In genomic region chr12:91139264-91139663, GRCh38 we compare ENCODE assay signal across 19 cellular contexts. TPM values are rescaled to one million over a fixed set of nuclear protein-coding genes. Genes with fewer than 3 reads are reported as not detected.
DNase-seq lines count a peak whose midpoint lies in the region; ATAC-seq and TF ChIP-seq lines count a peak whose summit lies in the region.
"Had no signal": no experiment of that assay in that cellular context is flagged by ENCODE, and none has a peak within 500 bp of the region (broad histone marks: within the 10 kb centered on the region; RNA-seq: fewer than 3 reads in every experiment).

No MANE protein-coding gene starts in this region.

- peaks cover 4% of the 10 kb centered on the region for H3K36me3 Mint-ChIP-seq in MCF 10A (ENCODE audit: insufficient read depth, unreplicated experiment)
- peaks cover 9% of the 10 kb centered on the region for H3K36me3 Mint-ChIP-seq in mesothelial cell of epicardium
- H3K36me3 Mint-ChIP-seq: CD4-positive, CD25-positive, alpha-beta regulatory T cell; naive B cell had no signal

- ATAC-seq in left lobe of liver: no peak
- ATAC-seq: activated CD8-positive, alpha-beta T cell treated with anti-CD3 and anti-CD28 coated beads, Interleukin-2, amount 10 ng/mL, durations not matched to agents 7 days and 5 days; activated T-helper 17 cell treated with anti-CD3 and anti-CD28 coated beads, Interleukin-2, amount 50 U/mL, for 72 hours had no signal

- H3K27ac Mint-ChIP-seq in MCF 10A (ENCODE audit: low read depth, unreplicated experiment) (no peak overlapping the region), mesothelial cell of epicardium (peak overlapping the region; percentile 68)
- H3K27ac Mint-ChIP-seq: activated CD8-positive, alpha-beta T cell treated with anti-CD3 and anti-CD28 coated beads, Interleukin-2, amount 10 ng/mL, durations not matched to agents 7 days and 5 days; activated T-helper 17 cell treated with anti-CD3 and anti-CD28 coated beads, Interleukin-2, amount 50 U/mL, for 72 hours; CD4-positive, CD25-positive, alpha-beta regulatory T cell; H9; naive B cell had no signal

- no peaks in the 10 kb centered on the region for H3K36me3 ChIP-seq in breast epithelium
- H3K36me3 ChIP-seq in uterus: no peaks in the 10 kb centered on the region
- no peaks in the 10 kb centered on the region for H3K36me3 ChIP-seq in prostate gland
- H3K36me3 ChIP-seq: adrenal gland, suprapubic skin had no signal

- H3K4me3 Mint-ChIP-seq in MCF 10A (ENCODE audit: unreplicated experiment) (no peak overlapping the region), mesothelial cell of epicardium (peak overlapping the region; percentile 6)
- H3K4me3 Mint-ChIP-seq: activated CD8-positive, alpha-beta T cell treated with anti-CD3 and anti-CD28 coated beads, Interleukin-2, amount 10 ng/mL, durations not matched to agents 7 days and 5 days; activated T-helper 17 cell treated with anti-CD3 and anti-CD28 coated beads, Interleukin-2, amount 50 U/mL, for 72 hours; CD4-positive, CD25-positive, alpha-beta regulatory T cell; H9; naive B cell had no signal

- peaks cover 10% of the 10 kb centered on the region for H3K4me1 Mint-ChIP-seq in MCF 10A (ENCODE audit: insufficient read depth, unreplicated experiment)
- H3K4me1 Mint-ChIP-seq in mesothelial cell of epicardium: peaks cover 59% of the 10 kb centered on the region
- H3K4me1 Mint-ChIP-seq: activated T-helper 17 cell treated with anti-CD3 and anti-CD28 coated beads, Interleukin-2, amount 50 U/mL, for 72 hours; H9; naive B cell had no signal

- POLR2A ChIA-PET in MCF 10A (lab: Yijun Ruan, JAX): interaction anchor here (1.0 kb wide), 1 partner anchor 187 kb away, joined by 3 read pairs; no protein-coding TSS in a partner anchor

- no peaks in the 10 kb centered on the region for H3K9me3 Mint-ChIP-seq in MCF 10A (ENCODE audit: unreplicated experiment)
- H3K9me3 Mint-ChIP-seq in mesothelial cell of epicardium: peaks cover 5% of the 10 kb centered on the region
- H3K9me3 Mint-ChIP-seq: activated T-helper 17 cell treated with anti-CD3 and anti-CD28 coated beads, Interleukin-2, amount 50 U/mL, for 72 hours had no signal

- H3K27ac ChIP-seq in breast epithelium (peak overlapping the region; percentile 57 to 66), uterus (peak overlapping the region; percentile 77 to 87), prostate gland (no peak overlapping the region)
- H3K27ac ChIP-seq: epithelial cell of prostate, VCaP had no signal

- CTCF ChIA-PET in MCF 10A (lab: Yijun Ruan, JAX): interaction anchor here (1.1 kb wide), 1 partner anchor 27 kb away, joined by 3 read pairs; the partner anchor contains the start of gene LUM

- 52% methylated on average over 2 of the region's 2 CpGs for WGBS in prostate gland

- no peaks in the 10 kb centered on the region for H3K4me1 ChIP-seq in breast epithelium
- peaks cover 0 to 21% of the 10 kb centered on the region in 2 donors for H3K4me1 ChIP-seq in uterus
- H3K4me1 ChIP-seq in prostate gland (replicated peaks): no peaks in the 10 kb centered on the region

- TF ChIP-seq CTCF in breast epithelium (IDR thresholded peaks at IDR 0.05) (no peak), MCF 10A (IDR thresholded peaks at IDR 0.05; ENCODE audit: unreplicated experiment) (no peak), choroid plexus epithelial cell (conservative IDR thresholded peaks at IDR 0.05; ENCODE audit: low read depth, low read length) (no peak), mesothelial cell of epicardium (IDR thresholded peaks at IDR 0.05; ENCODE audit: unreplicated experiment) (no peak), uterus (IDR thresholded peaks at IDR 0.05) (no peak), prostate gland (IDR thresholded peaks at IDR 0.05) (no peak)

- H3K4me3 ChIP-seq in breast epithelium (no peak overlapping the region), choroid plexus epithelial cell (ENCODE audit: low read depth, low read length) (no peak overlapping the region), uterus (peak overlapping the region in 1 of 2 donors; percentile 0), prostate gland (no peak overlapping the region)
- H3K4me3 ChIP-seq: adrenal gland, suprapubic skin had no signal

- no peaks in the 10 kb centered on the region for H3K9me3 ChIP-seq in breast epithelium
- no peaks in the 10 kb centered on the region for H3K9me3 ChIP-seq in uterus
- H3K9me3 ChIP-seq in prostate gland: no peaks in the 10 kb centered on the region
- H3K9me3 ChIP-seq: adrenal gland, suprapubic skin had no signal

- TF ChIP-seq POLR2A in breast epithelium (IDR thresholded peaks at IDR 0.05): no peak
- TF ChIP-seq POLR2A in uterus (IDR thresholded peaks at IDR 0.05): no peak
- TF ChIP-seq POLR2A in prostate gland (IDR thresholded peaks at IDR 0.05): no peak

- intact Hi-C loops in breast epithelium (cut with DNase I; ENCODE audit: low total_unique reads) (no loop called here), MCF 10A (cut with micrococcal nuclease) (no loop called here), uterus (cut with DNase I; ENCODE audit: low total_unique reads) (no loop called here), prostate gland (cut with DNase I) (loop anchor here (10.0 kb wide), 1 partner anchor 94 kb away; no protein-coding TSS in a partner anchor)

- H3K27me3 ChIP-seq in breast epithelium (no peaks in the 10 kb centered on the region), uterus (no peaks in the 10 kb centered on the region), prostate gland (replicated peaks; ENCODE audit: insufficient read depth) (no peaks in the 10 kb centered on the region)
- H3K27me3 ChIP-seq: adrenal gland, suprapubic skin had no signal

- DNase-seq in breast epithelium (ENCODE audit: low spot score in 2 of 2): no peak
- DNase-seq in MCF 10A (ENCODE audit: unreplicated experiment): no peak
- DNase-seq in choroid plexus epithelial cell (ENCODE audit: low read depth): peak; percentile 23
- no peak for DNase-seq in mesothelial cell of epicardium (ENCODE audit: low spot score in 2 of 2, unreplicated experiment in 2 of 2)
- DNase-seq in uterus: no peak
- no peak for DNase-seq in prostate gland (ENCODE audit: low spot score)
- no peak for DNase-seq in DMS79 treated with DMSO at 0.1 percent for 48 hours (lab: John Stamatoyannopoulos, UW)
- no peak for DNase-seq in left lobe of liver (ENCODE audit: low spot score)
- DNase-seq: activated CD8-positive, alpha-beta T cell treated with anti-CD3 and anti-CD28 coated beads, Interleukin-2, amount 10 ng/mL, durations not matched to agents 7 days and 5 days; adrenal gland; CD4-positive, CD25-positive, alpha-beta regulatory T cell; H9; hypothalamus; naive B cell; NCI-H510A had no signal

- H3K27me3 Mint-ChIP-seq in MCF 10A (ENCODE audit: insufficient read depth, unreplicated experiment): peaks cover 54% of the 10 kb centered on the region
- H3K27me3 Mint-ChIP-seq in mesothelial cell of epicardium (ENCODE audit: low read depth): no peaks in the 10 kb centered on the region
- H3K27me3 Mint-ChIP-seq: CD4-positive, CD25-positive, alpha-beta regulatory T cell had no signal

- BruUV-seq in MCF 10A (replicated peaks; lab: Mats Ljungman, UMichigan): no TSS peak

RNA-seq across cellular contexts. Expression of gene LUM, which starts 28.0 kb away (rescaled TPM):
- total RNA-seq in breast epithelium: 100 to 1,000 TPM; 180 to 449 (median 183) TPM
- total RNA-seq in MCF 10A (2022): not detected in 2 replicates
- total RNA-seq in mesothelial cell of epicardium: 490 to 545 TPM (median 508 TPM) in 3 replicates
- total RNA-seq in uterus: 100 to 1,000 TPM in 3 of 4 donors, 10 to 100 TPM in 1; 79.4 to 930 (median 325) TPM
- total RNA-seq in prostate gland: 10 to 100 TPM; 34.3 to 56.1 TPM
- 4.9 TPM for total RNA-seq in left lobe of liver
- total RNA-seq: activated CD8-positive, alpha-beta T cell treated with anti-CD3 and anti-CD28 coated beads, Interleukin-2, amount 10 ng/mL, durations not matched to agents 7 days and 5 days; activated T-helper 17 cell treated with anti-CD3 and anti-CD28 coated beads, Interleukin-2, amount 50 U/mL, for 72 hours; CD4-positive, CD25-positive, alpha-beta regulatory T cell; H9 had no signal

RNA-seq across cellular contexts. Expression of gene DCN, which starts 43.4 kb away (rescaled TPM):
- total RNA-seq in breast epithelium (1,000 to 10,000 TPM; 1,081 to 4,374 (median 1,702) TPM), MCF 10A (2022) (33.1 and 46.5 TPM in 2 replicates), mesothelial cell of epicardium (1,349 to 1,406 TPM (median 1,402 TPM) in 3 replicates), uterus (1,000 to 10,000 TPM; 1,699 to 4,675 (median 2,258) TPM), prostate gland (100 to 1,000 TPM; 104 to 404 TPM), left lobe of liver (108 TPM)
- total RNA-seq: activated CD8-positive, alpha-beta T cell treated with anti-CD3 and anti-CD28 coated beads, Interleukin-2, amount 10 ng/mL, durations not matched to agents 7 days and 5 days; activated T-helper 17 cell treated with anti-CD3 and anti-CD28 coated beads, Interleukin-2, amount 50 U/mL, for 72 hours; CD4-positive, CD25-positive, alpha-beta regulatory T cell; H9 had no signal

Comparison
In these comparisons a context has a peak if more than half of its experiments do, and no peak if none do; other contexts are left out.
1. H3K27ac ChIP-seq: peak in breast epithelium (2 of 2) and uterus (2 of 2); none in prostate gland (0 of 2).